10 cellular contexts compared by ENCODE assay signal in genomic region chr16:19169081-19169639, GRCh38. TPM values are rescaled to one million over a fixed set of nuclear protein-coding genes. Genes with fewer than 3 reads are reported as not detected.
DNase-seq lines count a peak whose midpoint lies in the region; ATAC-seq and TF ChIP-seq lines count a peak whose summit lies in the region.
"Had no signal": no experiment of that assay in that cellular context is flagged by ENCODE, and none has a peak within 500 bp of the region (broad histone marks: within the 10 kb centered on the region; RNA-seq: fewer than 3 reads in every experiment).

No MANE protein-coding gene starts in this region.

- WGBS in urinary bladder, result 21% methylated on average over 19 of the region's 19 CpGs
- WGBS in testis, 2 donors, result 9 to 20% methylated on average over 12 to 18 of the region's 19 CpGs

- no peak for TF ChIP-seq CTCF in left ventricle myocardium inferior (IDR thresholded peaks at IDR 0.05; ENCODE audit: borderline replicate concordance)
- TF ChIP-seq CTCF in mesothelial cell of epicardium (IDR thresholded peaks at IDR 0.05; ENCODE audit: unreplicated experiment), result no peak
- no peak for TF ChIP-seq CTCF in testis (IDR thresholded peaks at IDR 0.05)

- no peaks in the 10 kb centered on the region for H3K36me3 Mint-ChIP-seq in mesothelial cell of epicardium

- intact Hi-C loops in left ventricle myocardium inferior (cut with micrococcal nuclease), result loop anchor here (10.0 kb wide), 1 partner anchor 206 kb away; no protein-coding TSS in a partner anchor
- intact Hi-C loops in Right ventricle myocardium superior (cut with DNase I), result loop anchor here (10.0 kb wide), 1 partner anchor 84 kb away; no protein-coding TSS in a partner anchor
- intact Hi-C loops in testis (cut with DNase I; ENCODE audit: low total_unique reads), result loop anchor here (10.0 kb wide), 1 partner anchor 84 kb away; no protein-coding TSS in a partner anchor

- H3K4me3 ChIP-seq in left ventricle myocardium inferior (peak overlapping the region; percentile 72), urinary bladder (ENCODE audit: low read depth, low read length) (peak overlapping the region; percentile 71), testis (peak overlapping the region in 1 of 2 donors; percentile 63)

- peaks cover 58% of the 10 kb centered on the region for H3K27me3 ChIP-seq in left ventricle myocardium inferior (ENCODE audit: low read depth)
- no peaks in the 10 kb centered on the region for H3K27me3 ChIP-seq in testis

- no peak for DNase-seq in left ventricle myocardium inferior
- no peak for DNase-seq in Right ventricle myocardium superior
- DNase-seq in caudate nucleus (lab: John Stamatoyannopoulos, UW), result peak in 3 of 61 donors; percentile 8 to 29 (median 21)
- DNase-seq in mesothelial cell of epicardium (ENCODE audit: low spot score in 2 of 2, unreplicated experiment in 2 of 2), result no peak
- DNase-seq in testis, result no peak
- no peak for DNase-seq in NCI-H1105 (lab: John Stamatoyannopoulos, UW)
- DNase-seq: activated T-cell treated with anti-CD3 and anti-CD28 coated beads, Interleukin-2, amount 50 U/mL, for 72 hours; stimulated activated CD4-positive, alpha-beta T cell treated with anti-CD3 and anti-CD28 coated beads, Interleukin-12 subunit alpha, Interleukin-12 subunit beta, amount 100 ng/mL, for 4 hours had no signal

- H3K27ac Mint-ChIP-seq in mesothelial cell of epicardium, result no peak overlapping the region
- H3K27ac Mint-ChIP-seq: activated T-cell treated with anti-CD3 and anti-CD28 coated beads, Interleukin-2, amount 50 U/mL, for 72 hours had no signal

- no peaks in the 10 kb centered on the region for H3K9me3 ChIP-seq in left ventricle myocardium inferior (replicated peaks)
- H3K9me3 ChIP-seq in testis, result no peaks in the 10 kb centered on the region

- H3K4me3 Mint-ChIP-seq in mesothelial cell of epicardium, result peak overlapping the region; percentile 61

- no peaks in the 10 kb centered on the region for H3K9me3 Mint-ChIP-seq in mesothelial cell of epicardium
- H3K9me3 Mint-ChIP-seq: activated T-cell treated with anti-CD3 and anti-CD28 coated beads, Interleukin-2, amount 50 U/mL, for 72 hours had no signal

- H3K27me3 Mint-ChIP-seq in mesothelial cell of epicardium (ENCODE audit: low read depth), result peaks cover 37% of the 10 kb centered on the region

- ATAC-seq in Right ventricle myocardium superior (ENCODE audit: poor library complexity) (no peak), HG03159 (IDR thresholded peaks at IDR 0.05; ENCODE audit: unreplicated experiment) (no peak)
- ATAC-seq: activated T-cell treated with anti-CD3 and anti-CD28 coated beads, Interleukin-2, amount 50 U/mL, for 72 hours had no signal

- no peak overlapping the region for H3K27ac ChIP-seq in left ventricle myocardium inferior (replicated peaks)
- H3K27ac ChIP-seq in caudate nucleus (ENCODE audit: low read depth, low read length), result peak overlapping the region; percentile 46
- H3K27ac ChIP-seq in urinary bladder (ENCODE audit: low read depth), result no peak overlapping the region
- no peak overlapping the region for H3K27ac ChIP-seq in testis

- H3K4me1 ChIP-seq in left ventricle myocardium inferior, result peaks cover 19% of the 10 kb centered on the region
- no peaks in the 10 kb centered on the region for H3K4me1 ChIP-seq in urinary bladder (ENCODE audit: insufficient read depth)
- H3K4me1 ChIP-seq in testis, result peaks cover 2% of the 10 kb centered on the region

- H3K4me1 Mint-ChIP-seq in mesothelial cell of epicardium, result peaks cover 19% of the 10 kb centered on the region

- H3K36me3 ChIP-seq in left ventricle myocardium inferior (no peaks in the 10 kb centered on the region), urinary bladder (ENCODE audit: insufficient read depth) (no peaks in the 10 kb centered on the region), testis (ENCODE audit: low read depth, missing control alignments) (no peaks in the 10 kb centered on the region)

- TF ChIP-seq POLR2A in testis (IDR thresholded peaks at IDR 0.05), result no peak

RNA-seq across cellular contexts. Expression of gene SYT17, which starts 1.1 kb away (rescaled TPM):
- 0.49 TPM for total RNA-seq in left ventricle myocardium inferior
- total RNA-seq in Right ventricle myocardium superior, result 0.54 TPM
- total RNA-seq in mesothelial cell of epicardium, result 7.4 to 8.6 TPM (median 7.5 TPM) in 3 replicates
- 6.5 TPM for total RNA-seq in urinary bladder
- 1.8 TPM for polyA plus RNA-seq in urinary bladder
- 1 to 10 TPM; 3.1 to 3.7 TPM for total RNA-seq in testis
- 0.75 TPM for polyA plus RNA-seq in testis (ENCODE audit: insufficient read depth, low read depth, low replicate concordance)

RNA-seq across cellular contexts. Expression of gene ITPRIPL2, which starts 55.4 kb away (rescaled TPM):
- total RNA-seq in left ventricle myocardium inferior (12.3 TPM), Right ventricle myocardium superior (15.7 TPM), mesothelial cell of epicardium (39.2 to 40.0 TPM (median 39.3 TPM) in 3 replicates), urinary bladder (63.5 TPM), testis (10 to 100 TPM; 15.7 to 24.6 TPM)
- polyA plus RNA-seq in urinary bladder (14.5 TPM), testis (ENCODE audit: insufficient read depth, low read depth, low replicate concordance) (8.5 TPM)
